ENCODE assay signal across 28 cellular contexts in the genomic region with DNA sequence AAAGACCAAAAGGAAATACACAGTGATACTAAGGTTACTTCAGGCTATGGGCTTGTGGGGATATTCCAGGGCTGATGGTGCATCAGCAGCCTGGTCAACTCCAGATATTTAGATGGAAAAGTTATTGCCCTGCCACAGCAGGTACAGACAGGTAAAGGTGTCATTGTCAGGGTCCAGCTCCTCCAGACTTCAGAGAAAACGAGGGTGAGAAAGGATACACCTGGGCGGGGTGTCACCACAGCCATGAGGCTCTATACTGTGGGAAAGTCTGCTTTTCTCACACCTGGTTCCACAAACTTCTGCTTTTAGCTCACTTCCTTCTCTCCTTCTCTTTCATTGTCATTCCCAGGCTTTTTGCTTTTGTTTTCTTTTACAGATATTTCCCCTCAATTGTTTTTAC. TPM values are rescaled to one million over a fixed set of nuclear protein-coding genes. Genes with fewer than 3 reads are reported as not detected.
DNase-seq lines count a peak whose midpoint lies in the region; ATAC-seq, FAIRE-seq and TF ChIP-seq lines count a peak whose summit lies in the region.
"Had no signal": no experiment of that assay in that cellular context is flagged by ENCODE, and none has a peak within 500 bp of the region (broad histone marks: within the 10 kb centered on the region; RNA-seq: fewer than 3 reads in every experiment).

No MANE protein-coding gene starts in this region.

- TF ChIP-seq POLR2A in body of pancreas (IDR thresholded peaks at IDR 0.05) = peak in 1 of 3 donors; percentile 11

- peak; percentile 23 for DNase-seq in H7
- peak; percentile 61 to 88 (median 82) for DNase-seq in body of pancreas
- peak in 4 of 6 donors; percentile 61 to 88 (median 69) for DNase-seq in pancreas
- DNase-seq in activated CD4-positive, alpha-beta T cell treated with anti-CD3 and anti-CD28 coated beads for 4 hours = no peak
- DNase-seq in NCI-H526 treated with DMSO at 0.1 percent for 48 hours (lab: John Stamatoyannopoulos, UW) = no peak
- DNase-seq: 8988T; ACHN; BE2C; CD4-positive, alpha-beta memory T cell; CD4-positive, CD25-positive, alpha-beta regulatory T cell; CD8-positive, alpha-beta memory T cell; COR-L47; DMS 273 treated with DMSO at 0.1 percent for 48 hours; DMS153; DMS53; DMS79; DND-41; EL; GDM1 had no signal

- peak overlapping the region in 3 of 4 donors; percentile 56 to 82 (median 74) for H3K27ac ChIP-seq in body of pancreas
- H3K27ac ChIP-seq in pancreas = peak overlapping the region; percentile 7 to 74 (median 50)
- H3K27ac ChIP-seq: BLaER1 had no signal

- H3K9me3 ChIP-seq in body of pancreas (no peaks in the 10 kb centered on the region), pancreas (no peaks in the 10 kb centered on the region)
- H3K9me3 ChIP-seq: BE2C, BLaER1 had no signal

- H3K36me3 ChIP-seq in H7 (replicated peaks; ENCODE audit: control insufficient read depth, insufficient read depth, low read length) (no peaks in the 10 kb centered on the region), body of pancreas (replicated peaks in 1 of 2; ENCODE audit: insufficient read depth in 1 of 2, low read depth in 2 of 2) (no peaks in the 10 kb centered on the region), pancreas (no peaks in the 10 kb centered on the region)
- H3K36me3 ChIP-seq: BE2C, BLaER1 had no signal

- FAIRE-seq in pancreas (lab: Jason Lieb, UNC) = no peak
- FAIRE-seq: GM12878, GM12892, GM18507 had no signal

- H3K27me3 ChIP-seq in H7 (ENCODE audit: control insufficient read depth, insufficient read depth, low read length) = no peaks in the 10 kb centered on the region; the same call in 1 of the 2 replicates
- no peaks in the 10 kb centered on the region for H3K27me3 ChIP-seq in body of pancreas
- no peaks in the 10 kb centered on the region for H3K27me3 ChIP-seq in pancreas
- H3K27me3 ChIP-seq: BE2C, BLaER1 had no signal

- ATAC-seq in body of pancreas (peak; percentile 79), pancreas (peak; percentile 76 to 83 (median 80))
- ATAC-seq: GM12878 had no signal

- intact Hi-C loops in body of pancreas (cut with DNase I) = no loop called here
- intact Hi-C loops in pancreas (cut with DNase I) = loop anchor here in 1 of 3 donors (10.0 kb wide), 1 partner anchor 127 kb away; no protein-coding TSS in a partner anchor

- 16 to 22% methylated on average over 2 of the region's 2 CpGs for WGBS in body of pancreas, 2 donors
- WGBS in pancreas, 2 donors = 26 to 37% methylated on average over 2 of the region's 2 CpGs

- H3K4me1 ChIP-seq in body of pancreas (peaks cover 12% of the 10 kb centered on the region), pancreas (peaks cover 16 to 33% (median 31%) of the 10 kb centered on the region in 3 donors)
- H3K4me1 ChIP-seq: BE2C had no signal

- TF ChIP-seq CTCF in body of pancreas (IDR thresholded peaks at IDR 0.05) (peak in 2 of 7 experiments; percentile 5 to 9), pancreas (IDR thresholded peaks at IDR 0.05) (no peak)

- H3K4me3 ChIP-seq in H7 (ENCODE audit: insufficient read depth, low read depth, low read length) (no peak overlapping the region), body of pancreas (no peak overlapping the region), pancreas (no peak overlapping the region)
- H3K4me3 ChIP-seq: BLaER1, GM12878 had no signal

RNA-seq across cellular contexts. Expression of a gene that starts 2.0 kb away (rescaled TPM):
- not detected in 2 replicates for total RNA-seq in H7 (2014; rRNA removed; shearing (Covaris generic))
- not detected for total RNA-seq in body of pancreas
- total RNA-seq in pancreas = under 1 TPM in 3 of 6 donors, not detected in 3; 0.19 to 0.23 (median 0.20) TPM
- under 1 TPM; 0.12 to 0.15 TPM for polyA plus RNA-seq in pancreas
- total RNA-seq: A673; CD4-positive, alpha-beta memory T cell; CD4-positive, CD25-positive, alpha-beta regulatory T cell; CD8-positive, alpha-beta memory T cell; Daoy; G401; GM12878 had no signal
- polyA plus RNA-seq: AG04450; CD14-positive monocyte; CD4-positive, alpha-beta memory T cell; CD4-positive, CD25-positive, alpha-beta regulatory T cell; CD8-positive, alpha-beta memory T cell; GM12878 had no signal

Comparison
In these comparisons a context has a peak if more than half of its experiments do, and no peak if none do; other contexts are left out.
1. DNase-seq: peak in H7 (single experiment), body of pancreas (4 of 4) and pancreas (4 of 6); none in activated CD4-positive, alpha-beta T cell treated with anti-CD3 and anti-CD28 coated beads for 4 hours (0 of 2) and NCI-H526 treated with DMSO at 0.1 percent for 48 hours (single experiment).